ENCODE assay signal across 8 cellular contexts in genomic region chr1:56820755-56821461, GRCh38. TPM values are rescaled to one million over a fixed set of nuclear protein-coding genes. Genes with fewer than 3 reads are reported as not detected.
A peak's percentile ranks its signal among the peaks of the same experiment; 100 is the strongest.
DNase-seq lines count a peak whose midpoint lies in the region; TF ChIP-seq lines count a peak whose summit lies in the region.

No MANE protein-coding gene starts in this region.

- no peak for TF ChIP-seq EP300 in SK-N-SH (IDR thresholded peaks at IDR 0.05; ENCODE audit: borderline replicate concordance in 1 of 2, low read depth in 1 of 2, low read length in 1 of 2)

- no peaks in the 10 kb centered on the region for H3K9me3 Mint-ChIP-seq in activated naive CD8-positive, alpha-beta T cell treated with anti-CD3 and anti-CD28 coated beads for 36 hours

- H3K4me3 Mint-ChIP-seq in activated naive CD8-positive, alpha-beta T cell treated with anti-CD3 and anti-CD28 coated beads for 36 hours = no peak overlapping the region

- peak overlapping the region; percentile 53; the same call in 1 of the 2 replicates for H2AFZ ChIP-seq in Loucy (ENCODE audit: low read length)
- H2AFZ ChIP-seq in SK-N-SH (ENCODE audit: low read depth) = no peak overlapping the region

- H3K4me1 ChIP-seq in Loucy (ENCODE audit: insufficient read depth, low read length, poor library complexity, severe bottlenecking) (no peaks in the 10 kb centered on the region), SK-N-SH (ENCODE audit: control insufficient read depth in 1 of 2, insufficient read depth in 2 of 2, low read depth in 1 of 2, low read length in 1 of 2) (peaks cover 0 to 25% of the 10 kb centered on the region in 2 experiments; a peak in 2 of 4 replicates), cardiac muscle cell (ENCODE audit: low read depth) (peaks cover 4% of the 10 kb centered on the region), prostate gland (replicated peaks) (peaks cover 14% of the 10 kb centered on the region)

- 27% methylated on average over 5 of the region's 7 CpGs for WGBS in SK-N-SH (ENCODE audit: low lambda C conversion rate)
- 26% methylated on average over 7 of the region's 7 CpGs for WGBS in prostate gland

- no peak overlapping the region for H3K27ac Mint-ChIP-seq in activated naive CD8-positive, alpha-beta T cell treated with anti-CD3 and anti-CD28 coated beads for 36 hours

- POLR2A ChIA-PET in SK-N-SH (lab: Yijun Ruan, JAX) = no interaction called here

- no peak overlapping the region for H3K4me2 ChIP-seq in Loucy (ENCODE audit: low read depth, low read length, poor library complexity, severe bottlenecking)
- H3K4me2 ChIP-seq in SK-N-SH = no peak overlapping the region

- TF ChIP-seq RAD21 in SK-N-SH (IDR thresholded peaks at IDR 0.05; ENCODE audit: low read length) = peak; percentile 90

- intact Hi-C loops in prostate gland (cut with DNase I) = loop anchor here (10.0 kb wide), 1 partner anchor 1536 kb away; no protein-coding TSS in a partner anchor

- TF ChIP-seq CTCF in GM12801 (IDR thresholded peaks at IDR 0.05; ENCODE audit: extremely low read depth, insufficient read length) = peak; percentile 56
- TF ChIP-seq CTCF in Loucy (conservative IDR thresholded peaks at IDR 0.05; ENCODE audit: low read length) = peak; percentile 99
- TF ChIP-seq CTCF in SK-N-SH (IDR thresholded peaks at IDR 0.05) = peak; percentile 98
- TF ChIP-seq CTCF in cardiac muscle cell (IDR thresholded peaks at IDR 0.05; ENCODE audit: low read depth, low read length) = peak; percentile 99
- peak; percentile 72 to 93 (median 88) for TF ChIP-seq CTCF in prostate gland (IDR thresholded peaks at IDR 0.05)

- H4K20me1 ChIP-seq in Loucy (ENCODE audit: insufficient read depth, low read length, poor library complexity, severe bottlenecking) (no peaks in the 10 kb centered on the region), SK-N-SH (ENCODE audit: insufficient read depth) (no peaks in the 10 kb centered on the region)

- no peaks in the 10 kb centered on the region for H3F3A ChIP-seq in Loucy (ENCODE audit: low read depth)
- no peaks in the 10 kb centered on the region for H3F3A ChIP-seq in SK-N-SH (replicated peaks; ENCODE audit: insufficient read depth)

- H3K79me2 ChIP-seq in Loucy (ENCODE audit: insufficient read depth, low read length) (no peaks in the 10 kb centered on the region), SK-N-SH (ENCODE audit: insufficient read depth) (no peaks in the 10 kb centered on the region)

- H3K36me3 ChIP-seq in Loucy (ENCODE audit: insufficient read depth, low read length) (no peaks in the 10 kb centered on the region), SK-N-SH (replicated peaks in 1 of 2; ENCODE audit: control insufficient read depth in 1 of 2, insufficient read depth in 2 of 2, low read length in 1 of 2) (no peaks in the 10 kb centered on the region), cardiac muscle cell (no peaks in the 10 kb centered on the region), prostate gland (no peaks in the 10 kb centered on the region)

- H3K9me3 ChIP-seq in Loucy (ENCODE audit: insufficient read depth, low read depth, low read length) = no peaks in the 10 kb centered on the region
- H3K9me3 ChIP-seq in SK-N-SH = no peaks in the 10 kb centered on the region
- H3K9me3 ChIP-seq in cardiac muscle cell (ENCODE audit: low read depth) = no peaks in the 10 kb centered on the region
- H3K9me3 ChIP-seq in prostate gland = no peaks in the 10 kb centered on the region

- H3K27ac ChIP-seq in SK-N-SH (ENCODE audit: low read depth in 2 of 2, low read length in 1 of 2) (no peak overlapping the region), cardiac muscle cell (no peak overlapping the region), prostate gland (no peak overlapping the region)

- TF ChIP-seq POLR2A in prostate gland (IDR thresholded peaks at IDR 0.05) = no peak

- H3K4me1 Mint-ChIP-seq in activated naive CD8-positive, alpha-beta T cell treated with anti-CD3 and anti-CD28 coated beads for 36 hours = no peaks in the 10 kb centered on the region

- H3K27me3 ChIP-seq in Loucy (ENCODE audit: insufficient read depth, low read length, poor library complexity, severe bottlenecking) (no peaks in the 10 kb centered on the region), SK-N-SH (ENCODE audit: insufficient read depth) (no peaks in the 10 kb centered on the region), cardiac muscle cell (no peaks in the 10 kb centered on the region), prostate gland (replicated peaks; ENCODE audit: insufficient read depth) (no peaks in the 10 kb centered on the region)

- no peaks in the 10 kb centered on the region for H3K36me3 Mint-ChIP-seq in activated naive CD8-positive, alpha-beta T cell treated with anti-CD3 and anti-CD28 coated beads for 36 hours

- H3K9me2 ChIP-seq in Loucy (replicated peaks; ENCODE audit: low read depth, low read length) (no peaks in the 10 kb centered on the region), SK-N-SH (no peaks in the 10 kb centered on the region)

- no peak overlapping the region for H3K4me3 ChIP-seq in Loucy (ENCODE audit: low read length, poor library complexity, severe bottlenecking)
- H3K4me3 ChIP-seq in SK-N-SH (ENCODE audit: low read depth in 2 of 2, low read length in 1 of 2) = no peak overlapping the region; a peak in 1 of 4 replicates
- H3K4me3 ChIP-seq in cardiac muscle cell = no peak overlapping the region
- H3K4me3 ChIP-seq in prostate gland = no peak overlapping the region

- peaks cover 29% of the 10 kb centered on the region for H3K27me3 Mint-ChIP-seq in activated naive CD8-positive, alpha-beta T cell treated with anti-CD3 and anti-CD28 coated beads for 36 hours

- CTCF ChIA-PET in SK-N-SH (lab: Yijun Ruan, JAX) = interaction anchor here (0.5 to 3.3 kb wide), 48 partner anchors 10 to 1694 kb away, joined by 3 to 39 read pairs (median 3); partner anchors contain the start of gene PLPP3

- H3K9ac ChIP-seq in Loucy (ENCODE audit: low read depth, low read length, poor library complexity, severe bottlenecking) = no peak overlapping the region
- H3K9ac ChIP-seq in SK-N-SH = no peak overlapping the region

- DNase-seq in HCEC 1CT = peak; percentile 56
- peak; percentile 81 for DNase-seq in SK-N-SH
- peak; percentile 62 for DNase-seq in activated naive CD8-positive, alpha-beta T cell treated with anti-CD3 and anti-CD28 coated beads for 36 hours
- DNase-seq in cardiac muscle cell (ENCODE audit: low read depth in 1 of 2, low spot score in 1 of 2) = peak; percentile 83 to 87
- peak; percentile 77 for DNase-seq in prostate gland (ENCODE audit: low spot score)
- DNase-seq in OCI-M2 (lab: John Stamatoyannopoulos, UW; ENCODE audit: unreplicated experiment) = no peak

TF ChIP-seq in SK-N-SH, 30 proteins besides CTCF, POLR2A, EP300 and RAD21:
- TF ChIP-seq SIN3A (IDR thresholded peaks at IDR 0.05; ENCODE audit: borderline replicate concordance, low read depth, low read length) = no peak
- TF ChIP-seq SMC3 (IDR thresholded peaks at IDR 0.05; ENCODE audit: low read depth, low read length) = peak; percentile 73
- 0 out of 2 replicates have a peak, but pooled peaks have one; percentile 4 for TF ChIP-seq NRF1 (IDR thresholded peaks at IDR 0.05; ENCODE audit: low read depth, low read length)
- TF ChIP-seq, protein P1, sequence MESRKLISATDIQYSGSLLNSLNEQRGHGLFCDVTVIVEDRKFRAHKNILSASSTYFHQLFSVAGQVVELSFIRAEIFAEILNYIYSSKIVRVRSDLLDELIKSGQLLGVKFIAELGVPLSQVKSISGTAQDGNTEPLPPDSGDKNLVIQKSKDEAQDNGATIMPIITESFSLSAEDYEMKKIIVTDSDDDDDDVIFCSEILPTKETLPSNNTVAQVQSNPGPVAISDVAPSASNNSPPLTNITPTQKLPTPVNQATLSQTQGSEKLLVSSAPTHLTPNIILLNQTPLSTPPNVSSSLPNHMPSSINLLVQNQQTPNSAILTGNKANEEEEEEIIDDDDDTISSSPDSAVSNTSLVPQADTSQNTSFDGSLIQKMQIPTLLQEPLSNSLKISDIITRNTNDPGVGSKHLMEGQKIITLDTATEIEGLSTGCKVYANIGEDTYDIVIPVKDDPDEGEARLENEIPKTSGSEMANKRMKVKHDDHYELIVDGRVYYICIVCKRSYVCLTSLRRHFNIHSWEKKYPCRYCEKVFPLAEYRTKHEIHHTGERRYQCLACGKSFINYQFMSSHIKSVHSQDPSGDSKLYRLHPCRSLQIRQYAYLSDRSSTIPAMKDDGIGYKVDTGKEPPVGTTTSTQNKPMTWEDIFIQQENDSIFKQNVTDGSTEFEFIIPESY (IDR thresholded peaks at IDR 0.05; ENCODE audit: borderline replicate concordance, low read depth) = no peak
TF ChIP-seq in SK-N-SH: peak in this region for 2.

RNA-seq across cellular contexts. Expression of gene FYB2, which starts 1.7 kb away (rescaled TPM):
- not detected in 2 replicates for polyA plus RNA-seq in SK-N-SH (2012; rRNA removed)
- 0.03 TPM in 1 of 2 replicates, not detected in the other for polyA plus RNA-seq in SK-N-SH (2012; cell fraction: cytosol; rRNA removed)
- polyA plus RNA-seq in SK-N-SH (2012; cell fraction: nucleus; rRNA removed) = not detected in 2 replicates
- not detected for total RNA-seq in activated naive CD8-positive, alpha-beta T cell treated with anti-CD3 and anti-CD28 coated beads for 36 hours
- 0.14 and 0.48 TPM in 2 replicates for total RNA-seq in cardiac muscle cell
- polyA plus RNA-seq in cardiac muscle cell = 0.45 and 1.3 TPM in 2 replicates
- total RNA-seq in prostate gland = 1 to 10 TPM; 7.8 to 8.2 TPM

RNA-seq across cellular contexts. Expression of gene C8A, which starts 33.7 kb away (rescaled TPM):
- polyA plus RNA-seq in SK-N-SH (2012; rRNA removed) (not detected in 2 replicates), cardiac muscle cell (not detected in 2 replicates)
- not detected in 2 replicates for polyA plus RNA-seq in SK-N-SH (2012; cell fraction: cytosol; rRNA removed)
- not detected in 2 replicates for polyA plus RNA-seq in SK-N-SH (2012; cell fraction: nucleus; rRNA removed)
- not detected for total RNA-seq in activated naive CD8-positive, alpha-beta T cell treated with anti-CD3 and anti-CD28 coated beads for 36 hours
- total RNA-seq in cardiac muscle cell (not detected in 2 replicates), prostate gland (not detected)
